Comparison of ENCODE assay signal across 8 cellular contexts in the genomic region with DNA sequence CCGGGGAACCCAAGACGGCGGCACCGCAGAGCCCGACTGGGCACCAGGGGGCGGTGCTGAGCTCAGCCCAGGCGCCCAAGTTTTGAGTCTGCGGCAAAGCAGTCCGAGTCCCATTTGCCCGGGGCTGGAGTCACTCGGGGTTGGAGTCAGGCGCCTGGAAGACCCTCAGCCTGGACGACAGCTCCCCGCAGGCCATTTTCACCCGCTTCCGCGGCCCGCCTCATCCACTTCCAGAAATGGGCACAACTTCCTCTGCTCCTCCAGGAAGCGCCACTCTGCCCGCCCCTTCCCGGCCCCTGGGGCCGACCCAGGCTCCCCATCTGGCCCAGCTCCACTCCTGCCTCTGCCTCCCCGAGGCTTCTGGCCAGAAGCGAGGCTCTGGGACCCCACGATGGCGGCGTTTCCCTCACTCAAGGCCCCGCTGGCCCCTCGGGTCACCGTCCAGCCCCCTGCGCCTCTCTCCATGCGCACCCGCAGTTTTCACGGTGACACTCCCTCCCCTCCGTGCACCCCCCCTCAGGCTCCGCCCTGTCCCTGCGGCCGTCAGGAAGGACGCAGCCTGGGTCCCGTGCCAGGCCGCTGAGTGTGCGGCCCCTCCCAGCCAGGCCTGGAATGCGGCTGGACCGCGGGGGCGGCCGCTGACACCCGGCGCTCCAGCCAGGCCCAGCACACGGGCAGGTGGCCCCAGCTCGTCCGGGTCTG. TPM values are rescaled to one million over a fixed set of nuclear protein-coding genes. Genes with fewer than 3 reads are reported as not detected.
DNase-seq lines count a peak whose midpoint lies in the region; ATAC-seq and TF ChIP-seq lines count a peak whose summit lies in the region.

No MANE protein-coding gene starts in this region.

- no TSS peak for BruUV-seq in MCF 10A (replicated peaks; lab: Mats Ljungman, UMichigan)

- intact Hi-C loops in MCF 10A (cut with micrococcal nuclease): loop anchor here (1.0 to 2.0 kb wide), 4 partner anchors 22 to 116 kb away; no protein-coding TSS in a partner anchor

- H3K27me3 ChIP-seq in iPS-18a (ENCODE audit: control insufficient read depth, insufficient read depth, low read length): no peaks in the 10 kb centered on the region

- H3K27ac Mint-ChIP-seq in MCF 10A (ENCODE audit: low read depth, unreplicated experiment): peak overlapping the region; percentile 96

- H3K4me3 ChIP-seq in HFF-Myc (replicated peaks; ENCODE audit: low read depth, low read length): peak overlapping the region; percentile 55
- H3K4me3 ChIP-seq in iPS-18a (ENCODE audit: low read length): peak overlapping the region; percentile 71
- peak overlapping the region; percentile 62 for H3K4me3 ChIP-seq in skeletal muscle cell (ENCODE audit: low read depth, low read length)

- peak overlapping the region; percentile 86 for H3K4me3 Mint-ChIP-seq in MCF 10A (ENCODE audit: unreplicated experiment)

- TF ChIP-seq CTCF in HFF-Myc (IDR thresholded peaks at IDR 0.05; ENCODE audit: low read depth, low read length, missing control alignments) (peak; percentile 96), MCF 10A (IDR thresholded peaks at IDR 0.05; ENCODE audit: unreplicated experiment) (peak; percentile 96)

- H3K9ac ChIP-seq in iPS-18a (ENCODE audit: low read length): peak overlapping the region; percentile 60

- peaks cover 21% of the 10 kb centered on the region for H3K36me3 Mint-ChIP-seq in MCF 10A (ENCODE audit: insufficient read depth, unreplicated experiment)

- CTCF ChIA-PET in MCF 10A (lab: Yijun Ruan, JAX): interaction anchor here (0.6 to 3.2 kb wide), 28 partner anchors 8 to 318 kb away, joined by 3 to 18 read pairs (median 4); a partner anchor contains a TSS

- H3K9me3 Mint-ChIP-seq in MCF 10A (ENCODE audit: unreplicated experiment): no peaks in the 10 kb centered on the region

- peaks cover 6% of the 10 kb centered on the region for H3K4me1 ChIP-seq in iPS-18a (ENCODE audit: control insufficient read depth, low read depth, low read length)

- peaks cover 6% of the 10 kb centered on the region for H3K4me1 Mint-ChIP-seq in MCF 10A (ENCODE audit: insufficient read depth, unreplicated experiment)

- POLR2A ChIA-PET in MCF 10A (lab: Yijun Ruan, JAX): interaction anchor here (0.6 to 5.5 kb wide), 19 partner anchors 8 to 943 kb away, joined by 3 to 125 read pairs (median 4); a partner anchor contains a TSS

- H3K27me3 Mint-ChIP-seq in MCF 10A (ENCODE audit: insufficient read depth, unreplicated experiment): no peaks in the 10 kb centered on the region

- H3K27ac ChIP-seq in iPS-18a (ENCODE audit: low read length): peak overlapping the region; percentile 63

- H3K9me3 ChIP-seq in iPS-18a (ENCODE audit: control insufficient read depth, low read depth, low read length): no peaks in the 10 kb centered on the region

- no peak for ATAC-seq in HG02840 (IDR thresholded peaks at IDR 0.05; ENCODE audit: low FRiP score, unreplicated experiment)

- DNase-seq in EL (peak; percentile 95), HFF-Myc (ENCODE audit: extremely low read depth, low read depth) (no peak), NCI-H2029 treated with DMSO at 0.1 percent for 48 hours (lab: John Stamatoyannopoulos, UW) (peak; percentile 58), UCSD-AML1 (lab: John Stamatoyannopoulos, UW; ENCODE audit: unreplicated experiment) (peak; percentile 93), MCF 10A (ENCODE audit: unreplicated experiment) (peak; percentile 96), skeletal muscle cell (ENCODE audit: low read depth) (no peak)

- no peaks in the 10 kb centered on the region for H3K36me3 ChIP-seq in iPS-18a (ENCODE audit: control insufficient read depth, low read depth, low read length)

RNA-seq across cellular contexts. Expression of a gene that starts 4.9 kb away (rescaled TPM):
- 16.2 and 17.9 TPM in 2 replicates for total RNA-seq in MCF 10A (2022)

RNA-seq across cellular contexts. Expression of a gene that starts 7.7 kb away (rescaled TPM):
- total RNA-seq in MCF 10A (2022): 2.1 and 2.4 TPM in 2 replicates

RNA-seq across cellular contexts. Expression of a gene that starts 23.2 kb away (rescaled TPM):
- 23.3 and 29.4 TPM in 2 replicates for total RNA-seq in MCF 10A (2022)

RNA-seq across cellular contexts. Expression of a gene that starts 30.9 kb away (rescaled TPM):
- total RNA-seq in MCF 10A (2022): not detected in 2 replicates

RNA-seq across cellular contexts. Expression of a gene that starts 44.6 kb away (rescaled TPM):
- 44.0 and 68.7 TPM in 2 replicates for total RNA-seq in MCF 10A (2022)

Comparison
In these comparisons a context has a peak if more than half of its experiments do, and no peak if none do; other contexts are left out.
1. DNase-seq: peak in EL (single experiment), NCI-H2029 treated with DMSO at 0.1 percent for 48 hours (single experiment), UCSD-AML1 (single experiment) and MCF 10A (single experiment); none in HFF-Myc (single experiment) and skeletal muscle cell (single experiment).
2. Peak in every context shown above with its lines, with median percentiles within 50 percentile points of each other: H3K4me3 ChIP-seq.